ENCODE assay signal across 15 cellular contexts in the genomic region with DNA sequence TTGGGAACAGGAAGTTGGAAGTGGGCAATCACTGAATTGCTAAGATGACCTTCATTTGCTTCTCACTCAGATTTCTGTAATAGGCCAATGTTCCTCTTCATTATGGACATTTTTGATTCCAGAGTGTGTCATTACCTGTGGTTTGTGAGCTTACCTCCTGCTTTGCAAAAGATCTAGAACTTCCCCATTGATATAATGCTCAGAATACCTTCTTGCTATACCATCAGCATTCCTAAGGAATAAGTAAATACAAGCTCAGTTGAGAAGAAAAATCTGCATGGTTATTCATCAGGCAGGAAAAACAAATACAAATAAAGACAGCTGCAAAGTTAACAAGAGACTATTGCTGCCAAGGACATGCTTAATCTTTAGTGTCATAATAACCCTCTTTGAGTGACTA. TPM values are rescaled to one million over a fixed set of nuclear protein-coding genes. Genes with fewer than 3 reads are reported as not detected.
DNase-seq lines count a peak whose midpoint lies in the region; ATAC-seq and TF ChIP-seq lines count a peak whose summit lies in the region.
"Had no signal": no experiment of that assay in that cellular context is flagged by ENCODE, and none has a peak within 500 bp of the region (broad histone marks: within the 10 kb centered on the region; RNA-seq: fewer than 3 reads in every experiment).

No MANE protein-coding gene starts in this region.

- ATAC-seq in foreskin keratinocyte (no peak), psoas muscle (no peak)

- peak overlapping the region; percentile 87 for H3K4me3 Mint-ChIP-seq in activated naive CD4-positive, alpha-beta T cell treated with anti-CD3 and anti-CD28 coated beads, Interleukin-2, amount 10 ng/mL, durations not matched to agents 7 days and 5 days

- peaks cover 10% of the 10 kb centered on the region for H3K79me2 ChIP-seq in PC-9 (ENCODE audit: low read depth)

- H3F3A ChIP-seq in PC-9 (ENCODE audit: insufficient read depth, low read depth): peaks cover 18% of the 10 kb centered on the region

- H3K4me2 ChIP-seq in PC-9: peak overlapping the region; percentile 85; the same call in 1 of the 2 replicates

- no peak for DNase-seq in activated naive CD4-positive, alpha-beta T cell treated with anti-CD3 and anti-CD28 coated beads, Interleukin-2, amount 10 ng/mL, durations not matched to agents 7 days and 5 days
- no peak for DNase-seq in activated naive CD4-positive, alpha-beta T cell (lab: John Stamatoyannopoulos, UW)
- DNase-seq in PC-9 (peak in 1 of 2 experiments; percentile 88), foreskin keratinocyte (peak; percentile 73 to 78), psoas muscle (no peak), breast epithelium (ENCODE audit: low spot score in 2 of 2) (no peak), UCSD-AML1 (lab: John Stamatoyannopoulos, UW; ENCODE audit: unreplicated experiment) (no peak), T-helper 1 cell (no peak)
- DNase-seq: activated CD4-positive, alpha-beta T cell treated with anti-CD3 and anti-CD28 coated beads, Interleukin-2, amount 50 U/mL, for 1 hour; activated naive CD8-positive, alpha-beta T cell treated with anti-CD3 and anti-CD28 coated beads, Interleukin-2, amount 10 ng/mL, durations not matched to agents 7 days and 5 days; cerebellar nuclear complex; DMS79; GOT3; stimulated activated naive CD4-positive, alpha-beta T cell had no signal

- H3K9me3 Mint-ChIP-seq in activated naive CD4-positive, alpha-beta T cell treated with anti-CD3 and anti-CD28 coated beads, Interleukin-2, amount 10 ng/mL, durations not matched to agents 7 days and 5 days: no peaks in the 10 kb centered on the region
- H3K9me3 Mint-ChIP-seq: activated naive CD8-positive, alpha-beta T cell treated with anti-CD3 and anti-CD28 coated beads, Interleukin-2, amount 10 ng/mL, durations not matched to agents 7 days and 5 days; T-helper 1 cell treated with Interleukin-12 subunit alpha and Interleukin-12 subunit beta and Interleukin-4 antibody, amounts not matched to agents 30 μg/mL and 1 μg/mL, for 36 hours had no signal

- no peaks in the 10 kb centered on the region for H3K27me3 ChIP-seq in PC-9 (ENCODE audit: insufficient read depth, low read depth)
- H3K27me3 ChIP-seq in foreskin keratinocyte: no peaks in the 10 kb centered on the region
- H3K27me3 ChIP-seq in psoas muscle (ENCODE audit: insufficient read depth in 3 of 3, low read length in 2 of 3): no peaks in the 10 kb centered on the region
- no peaks in the 10 kb centered on the region for H3K27me3 ChIP-seq in breast epithelium

- H3K36me3 ChIP-seq in PC-9 (ENCODE audit: low read depth) (no peaks in the 10 kb centered on the region), psoas muscle (ENCODE audit: insufficient read depth in 1 of 2, low read depth in 1 of 2) (peaks cover 0 to 32% of the 10 kb centered on the region in 2 donors), breast epithelium (no peaks in the 10 kb centered on the region)

- peaks cover 4% of the 10 kb centered on the region for H3K27me3 Mint-ChIP-seq in activated naive CD4-positive, alpha-beta T cell treated with anti-CD3 and anti-CD28 coated beads, Interleukin-2, amount 10 ng/mL, durations not matched to agents 7 days and 5 days
- H3K27me3 Mint-ChIP-seq: activated naive CD8-positive, alpha-beta T cell treated with anti-CD3 and anti-CD28 coated beads, Interleukin-2, amount 10 ng/mL, durations not matched to agents 7 days and 5 days had no signal

- no peaks in the 10 kb centered on the region for H4K20me1 ChIP-seq in PC-9 (ENCODE audit: insufficient read depth)

- intact Hi-C loops in PC-9 (cut with micrococcal nuclease; ENCODE audit: unreplicated experiment): loop anchor here (5.0 kb wide), 1 partner anchor 124 kb away; no protein-coding TSS in a partner anchor
- intact Hi-C loops in psoas muscle (cut with DNase I): loop anchor here (5.0 to 10.0 kb wide), 5 partner anchors 71 to 1433 kb away; partner anchors contain the start of gene ZNF621 (in 1 of the 2)
- intact Hi-C loops in breast epithelium (cut with DNase I; ENCODE audit: low total_unique reads): no loop called here

- no TSS peak for BruUV-seq in PC-9 (replicated peaks; lab: Mats Ljungman, UMichigan)

- POLR2A ChIA-PET in PC-9 (lab: Charles Lee; ENCODE audit: unreplicated experiment): no interaction called here

- TF ChIP-seq CTCF in PC-9 (conservative IDR thresholded peaks at IDR 0.05) (no peak), foreskin keratinocyte (conservative IDR thresholded peaks at IDR 0.05) (no peak), psoas muscle (IDR thresholded peaks at IDR 0.05) (no peak), breast epithelium (IDR thresholded peaks at IDR 0.05) (no peak)

- CTCF ChIA-PET in activated naive CD4-positive, alpha-beta T cell treated with anti-CD3 and anti-CD28 coated beads, Interleukin-2, amount 10 ng/mL, durations not matched to agents 7 days and 5 days (lab: Charles Lee): no interaction called here
- CTCF ChIA-PET in PC-9 (lab: Charles Lee): no interaction called here

- no peak overlapping the region for H2AFZ ChIP-seq in PC-9

- H3K4me3 ChIP-seq in PC-9: no peak overlapping the region
- H3K4me3 ChIP-seq in psoas muscle: no peak overlapping the region
- H3K4me3 ChIP-seq in breast epithelium: no peak overlapping the region

- H3K4me1 ChIP-seq in PC-9 (replicated peaks; ENCODE audit: insufficient read depth) (peaks cover 33% of the 10 kb centered on the region), foreskin keratinocyte (peaks cover 13% of the 10 kb centered on the region), psoas muscle (peaks cover 21% of the 10 kb centered on the region), breast epithelium (peaks cover 2 to 4% of the 10 kb centered on the region in 2 donors)

- no peaks in the 10 kb centered on the region for H3K9me2 ChIP-seq in PC-9 (ENCODE audit: insufficient read depth)

- H3K9me3 ChIP-seq in PC-9 (ENCODE audit: insufficient read depth, low read depth) (no peaks in the 10 kb centered on the region), psoas muscle (no peaks in the 10 kb centered on the region), breast epithelium (no peaks in the 10 kb centered on the region)

- no peak overlapping the region for H3K27ac Mint-ChIP-seq in activated naive CD4-positive, alpha-beta T cell treated with anti-CD3 and anti-CD28 coated beads, Interleukin-2, amount 10 ng/mL, durations not matched to agents 7 days and 5 days

- H3K4me1 Mint-ChIP-seq in activated naive CD4-positive, alpha-beta T cell treated with anti-CD3 and anti-CD28 coated beads, Interleukin-2, amount 10 ng/mL, durations not matched to agents 7 days and 5 days: peaks cover 45% of the 10 kb centered on the region

- no peaks in the 10 kb centered on the region for H3K36me3 Mint-ChIP-seq in activated naive CD4-positive, alpha-beta T cell treated with anti-CD3 and anti-CD28 coated beads, Interleukin-2, amount 10 ng/mL, durations not matched to agents 7 days and 5 days

- TF ChIP-seq POLR2A in breast epithelium (IDR thresholded peaks at IDR 0.05): no peak

- peak overlapping the region; percentile 52; the same call in 1 of the 2 replicates for H3K27ac ChIP-seq in PC-9
- H3K27ac ChIP-seq in foreskin keratinocyte: no peak overlapping the region
- H3K27ac ChIP-seq in psoas muscle: peak overlapping the region; percentile 94
- no peak overlapping the region for H3K27ac ChIP-seq in breast epithelium

RNA-seq across cellular contexts. Expression of gene RPL14, which starts 5.6 kb away (rescaled TPM):
- total RNA-seq in PC-9 (2021) (1,756 and 2,201 TPM in 2 replicates), foreskin keratinocyte (926 and 984 TPM in 2 replicates), psoas muscle (1,000 to 10,000 TPM; 1,002 to 1,781 (median 1,436) TPM), breast epithelium (100 to 1,000 TPM; 369 to 547 (median 461) TPM)
- polyA plus RNA-seq in foreskin keratinocyte (1,179 and 1,288 TPM in 2 replicates), psoas muscle (1,000 to 10,000 TPM in 2 of 3 donors, 100 to 1,000 TPM in 1; 997 to 1,819 (median 1,123) TPM)

RNA-seq across cellular contexts. Expression of gene ZNF619, which starts 25.4 kb away (rescaled TPM):
- total RNA-seq in PC-9 (2021) (5.1 and 6.9 TPM in 2 replicates), foreskin keratinocyte (5.2 and 6.2 TPM in 2 replicates), psoas muscle (1 to 10 TPM; 3.2 to 4.9 (median 4.4) TPM), breast epithelium (1 to 10 TPM; 4.8 to 8.3 (median 6.2) TPM)
- polyA plus RNA-seq in foreskin keratinocyte (1.1 and 1.3 TPM in 2 replicates), psoas muscle (1 to 10 TPM in 2 of 3 donors, under 1 TPM in 1; 0.82 to 3.0 (median 1.6) TPM)

RNA-seq across cellular contexts. Expression of gene ZNF620, which starts 54.3 kb away (rescaled TPM):
- total RNA-seq in PC-9 (2021) (4.1 and 4.7 TPM in 2 replicates), foreskin keratinocyte (1.1 and 1.3 TPM in 2 replicates), psoas muscle (1 to 10 TPM; 1.3 to 2.2 (median 2.1) TPM), breast epithelium (1 to 10 TPM in 2 of 3 donors, under 1 TPM in 1; 0.96 to 6.2 (median 4.1) TPM)
- polyA plus RNA-seq in foreskin keratinocyte (0.34 and 0.40 TPM in 2 replicates), psoas muscle (1 to 10 TPM; 1.1 to 2.6 (median 1.2) TPM)

Comparison
In these comparisons a context has a peak if more than half of its experiments do, and no peak if none do; other contexts are left out.
1. DNase-seq: peak in foreskin keratinocyte (2 of 2); none in activated naive CD4-positive, alpha-beta T cell treated with anti-CD3 and anti-CD28 coated beads, Interleukin-2, amount 10 ng/mL, durations not matched to agents 7 days and 5 days (single experiment), activated naive CD4-positive, alpha-beta T cell (0 of 4), psoas muscle (0 of 2), breast epithelium (0 of 2), UCSD-AML1 (single experiment) and T-helper 1 cell (0 of 5).
2. H3K27ac ChIP-seq: peak in PC-9 (single experiment) and psoas muscle (single experiment); none in foreskin keratinocyte (single experiment) and breast epithelium (0 of 2).